Comparison of ENCODE assay signal across 7 cellular contexts in genomic region chr17:16286009-16286946, GRCh38.
DNase-seq lines count a peak whose midpoint lies in the region; ATAC-seq and TF ChIP-seq lines count a peak whose summit lies in the region.

No MANE protein-coding gene starts in this region.

- H3K36me3 ChIP-seq in OCI-LY7 (ENCODE audit: insufficient read depth, low read length) = no peaks in the 10 kb centered on the region; the same call in 1 of the 2 replicates
- H3K36me3 ChIP-seq in stomach smooth muscle (ENCODE audit: control insufficient read depth in 2 of 2, insufficient read depth in 2 of 2, low read length in 2 of 2) = no peaks in the 10 kb centered on the region

- POLR2A ChIA-PET in OCI-LY7 (lab: Charles Lee) = interaction anchor here (0.6 kb wide), 1 partner anchor 61 kb away, joined by 4 read pairs; no protein-coding TSS in a partner anchor

- TF ChIP-seq CTCF in OCI-LY7 (conservative IDR thresholded peaks at IDR 0.05; ENCODE audit: low read length) (peak; percentile 61; the same call in 1 of the 2 replicates), fibroblast of mammary gland (conservative IDR thresholded peaks at IDR 0.05; ENCODE audit: control insufficient read depth, insufficient read depth, low read depth, low read length) (no peak), nephron progenitor cell (IDR thresholded peaks at IDR 0.05) (no peak)

- H2AFZ ChIP-seq in OCI-LY7 (ENCODE audit: low read length) = peak overlapping the region; percentile 85

- peak overlapping the region; percentile 11 to 73 for H3K9ac ChIP-seq in stomach smooth muscle (ENCODE audit: low read length in 2 of 2)

- H3K9me3 ChIP-seq in OCI-LY7 (ENCODE audit: low read length) (no peaks in the 10 kb centered on the region), stomach smooth muscle (ENCODE audit: control insufficient read depth in 2 of 2, low read length in 2 of 2) (no peaks in the 10 kb centered on the region)

- ATAC-seq in HG02938 (IDR thresholded peaks at IDR 0.05; ENCODE audit: unreplicated experiment) = peak; percentile 81
- peak; percentile 96 to 98 for ATAC-seq in activated T-cell treated with anti-CD3 and anti-CD28 coated beads, Interleukin-2, amount 50 U/mL, for 4 hours

- peak overlapping the region; percentile 72 for H3K4me3 Mint-ChIP-seq in activated T-cell treated with anti-CD3 and anti-CD28 coated beads, Interleukin-2, amount 50 U/mL, for 4 hours
- no peak overlapping the region for H3K4me3 Mint-ChIP-seq in nephron progenitor cell

- no peaks in the 10 kb centered on the region for H3K79me2 ChIP-seq in OCI-LY7 (ENCODE audit: insufficient read depth, low read depth, low read length)

- H3K36me3 Mint-ChIP-seq in activated T-cell treated with anti-CD3 and anti-CD28 coated beads, Interleukin-2, amount 50 U/mL, for 4 hours (ENCODE audit: insufficient read depth) = peaks cover 5% of the 10 kb centered on the region
- H3K36me3 Mint-ChIP-seq in nephron progenitor cell (ENCODE audit: low read depth) = peaks cover 11% of the 10 kb centered on the region

- H3K27me3 ChIP-seq in stomach smooth muscle (ENCODE audit: control insufficient read depth in 1 of 2, insufficient read depth in 2 of 2, low read length in 2 of 2) = no peaks in the 10 kb centered on the region

- H3K4me1 Mint-ChIP-seq in activated T-cell treated with anti-CD3 and anti-CD28 coated beads, Interleukin-2, amount 50 U/mL, for 4 hours (ENCODE audit: low read depth) = peaks cover 54% of the 10 kb centered on the region
- peaks cover 32% of the 10 kb centered on the region for H3K4me1 Mint-ChIP-seq in nephron progenitor cell

- H3K4me1 ChIP-seq in OCI-LY7 (ENCODE audit: insufficient read depth, low read length, poor library complexity, severe bottlenecking) = peaks cover 55% of the 10 kb centered on the region
- peaks cover 19% of the 10 kb centered on the region for H3K4me1 ChIP-seq in stomach smooth muscle (ENCODE audit: control insufficient read depth, insufficient read depth, low read length)

- peak; percentile 67 for DNase-seq in OCI-LY7 (ENCODE audit: low spot score)
- peak; percentile 65 for DNase-seq in activated T-cell treated with anti-CD3 and anti-CD28 coated beads, Interleukin-2, amount 50 U/mL, for 4 hours
- peak; percentile 99 for DNase-seq in fibroblast of mammary gland (ENCODE audit: low read depth)
- peak; percentile 53 for DNase-seq in nephron progenitor cell

- peak overlapping the region; percentile 82 for H3K27ac Mint-ChIP-seq in nephron progenitor cell

- BruUV-seq in OCI-LY7 (replicated peaks; lab: Mats Ljungman, UMichigan) = no TSS peak

- H3K4me3 ChIP-seq in OCI-LY7 (ENCODE audit: low read depth, low read length, poor library complexity, severe bottlenecking) = peak overlapping the region; percentile 51
- peak overlapping the region; percentile 52 for H3K4me3 ChIP-seq in fibroblast of mammary gland (ENCODE audit: control insufficient read depth, low read depth, low read length)
- H3K4me3 ChIP-seq in stomach smooth muscle (ENCODE audit: low read length in 2 of 2) = peak overlapping the region; percentile 14 to 62

- H3K9me3 Mint-ChIP-seq in activated T-cell treated with anti-CD3 and anti-CD28 coated beads, Interleukin-2, amount 50 U/mL, for 4 hours = no peaks in the 10 kb centered on the region
- H3K9me3 Mint-ChIP-seq in nephron progenitor cell = no peaks in the 10 kb centered on the region

- CTCF ChIA-PET in OCI-LY7 (lab: Charles Lee; ENCODE audit: unreplicated experiment) = interaction anchor here (0.6 to 1.3 kb wide), 2 partner anchors 48 to 63 kb away, joined by 4 to 5 read pairs; no protein-coding TSS in a partner anchor

- no peaks in the 10 kb centered on the region for H3K9me2 ChIP-seq in OCI-LY7 (ENCODE audit: insufficient read depth, low read length)

- H4K20me1 ChIP-seq in OCI-LY7 (ENCODE audit: insufficient read depth, low read length) = no peaks in the 10 kb centered on the region

- intact Hi-C loops in OCI-LY7 (cut with micrococcal nuclease; ENCODE audit: unreplicated experiment) = loop anchor here (2.0 to 5.0 kb wide), 2 partner anchors 67 to 69 kb away; partner anchors contain the start of genes CENPV, NCOR1 and PIGL

- TF ChIP-seq POLR2A in GM18526 (IDR thresholded peaks at IDR 0.05; ENCODE audit: extremely low read depth, insufficient read length) = peak; percentile 79

- H3K4me2 ChIP-seq in OCI-LY7 (ENCODE audit: low read length) = peak overlapping the region; percentile 77

- H3K27me3 Mint-ChIP-seq in activated T-cell treated with anti-CD3 and anti-CD28 coated beads, Interleukin-2, amount 50 U/mL, for 4 hours (ENCODE audit: low read depth) = no peaks in the 10 kb centered on the region
- peaks cover 6% of the 10 kb centered on the region for H3K27me3 Mint-ChIP-seq in nephron progenitor cell (ENCODE audit: low read depth, poor library complexity)

- H3K27ac ChIP-seq in OCI-LY7 (ENCODE audit: low read depth, low read length, poor library complexity, severe bottlenecking) (peak overlapping the region; percentile 82), stomach smooth muscle (ENCODE audit: low read length) (peak overlapping the region; percentile 96)

Comparison
In these comparisons a context has a peak if more than half of its experiments do, and no peak if none do; other contexts are left out.
1. Peak in every context shown above with its lines: DNase-seq, ATAC-seq, H3K4me3 ChIP-seq and H3K27ac ChIP-seq.